25 cellular contexts compared by ENCODE assay signal in the genomic region with DNA sequence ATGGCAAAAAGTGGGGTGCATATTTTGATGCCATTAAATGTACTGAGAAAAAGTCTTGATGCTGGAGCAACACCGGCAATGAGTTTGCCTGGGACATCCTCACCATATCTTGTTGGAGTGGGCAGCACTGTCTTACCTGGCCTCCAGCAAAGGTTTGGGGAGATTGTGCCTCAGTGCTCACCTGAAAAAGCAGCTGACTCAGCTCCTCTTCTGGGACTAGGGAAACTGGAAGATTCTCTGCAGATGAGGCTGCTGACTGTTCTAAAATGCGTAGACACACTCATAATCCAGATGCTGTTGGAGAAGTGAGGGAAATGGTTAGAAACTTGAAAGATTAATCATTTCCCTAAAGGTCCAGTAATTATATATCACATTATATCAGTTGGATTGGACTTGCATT.
DNase-seq lines count a peak whose midpoint lies in the region; ATAC-seq, FAIRE-seq and TF ChIP-seq lines count a peak whose summit lies in the region.
"Had no signal": no experiment of that assay in that cellular context is flagged by ENCODE, and none has a peak within 500 bp of the region (broad histone marks: within the 10 kb centered on the region; RNA-seq: fewer than 3 reads in every experiment).

No MANE protein-coding gene starts in this region.

- no peaks in the 10 kb centered on the region for H3K4me1 ChIP-seq in HepG2 (ENCODE audit: insufficient read depth, low read length)
- H3K4me1 ChIP-seq in right lobe of liver: no peaks in the 10 kb centered on the region
- no peaks in the 10 kb centered on the region for H3K4me1 ChIP-seq in H1 (replicated peaks in 1 of 4; ENCODE audit: control insufficient read depth in 3 of 4, insufficient read depth in 4 of 4, low read length in 3 of 4)
- H3K4me1 ChIP-seq: BE2C, BLaER1 had no signal

- in situ Hi-C loops in HepG2 (cut with HindIII; ENCODE audit: extremely low pct_ligation_motif_present, low pct_unique_long_range_greater_than_20kb): no loop called here

- no peak for TF ChIP-seq CTCF in HepG2 (CRISPR knock-in tag; IDR thresholded peaks at IDR 0.05)
- TF ChIP-seq CTCF in right lobe of liver (IDR thresholded peaks at IDR 0.05): no peak
- TF ChIP-seq CTCF in H1 (IDR thresholded peaks at IDR 0.05; ENCODE audit: control extremely low read depth in 1 of 3, insufficient read depth in 1 of 3, low read depth in 1 of 3, low read length in 3 of 3): no peak
- no peak for TF ChIP-seq CTCF in osteocyte (IDR thresholded peaks at IDR 0.05)

- H3K9ac ChIP-seq in HepG2 (ENCODE audit: insufficient read depth, low read depth, low read length): no peak overlapping the region
- H3K9ac ChIP-seq in H1 (replicated peaks in 1 of 4; ENCODE audit: extremely low read depth in 1 of 4, low read depth in 3 of 4, low read length in 3 of 4): no peak overlapping the region
- H3K9ac ChIP-seq: BLaER1 had no signal

- TF ChIP-seq RAD21 in HepG2 (CRISPR knock-in tag; IDR thresholded peaks at IDR 0.05) (no peak), H1 (IDR thresholded peaks at IDR 0.05 in 1 of 2, conservative IDR thresholded peaks at IDR 0.05 in 1 of 2; ENCODE audit: low read depth in 2 of 2, low read length in 2 of 2) (no peak)

- H2BK15ac ChIP-seq in H1 (ENCODE audit: low read length): peak overlapping the region; percentile 46; the same call in 1 of the 2 replicates

- H3K36me3 ChIP-seq in HepG2 (replicated peaks in 1 of 2; ENCODE audit: control insufficient read depth in 1 of 2, insufficient read depth in 2 of 2, low read length in 2 of 2) (no peaks in the 10 kb centered on the region), right lobe of liver (no peaks in the 10 kb centered on the region), H1 (ENCODE audit: control insufficient read depth in 2 of 4, insufficient read depth in 4 of 4, low read length in 3 of 4) (no peaks in the 10 kb centered on the region)
- H3K36me3 ChIP-seq: BE2C, BLaER1 had no signal

- no peak overlapping the region for H3K4me3 Mint-ChIP-seq in osteocyte (ENCODE audit: unreplicated experiment)
- H3K4me3 Mint-ChIP-seq: CD14-positive monocyte; CD4-positive, alpha-beta memory T cell; CD4-positive, CD25-positive, alpha-beta regulatory T cell; CD8-positive, alpha-beta memory T cell had no signal

- H3K27ac Mint-ChIP-seq in osteocyte (ENCODE audit: unreplicated experiment): no peak overlapping the region
- H3K27ac Mint-ChIP-seq: CD14-positive monocyte; CD4-positive, alpha-beta memory T cell; CD4-positive, CD25-positive, alpha-beta regulatory T cell; CD8-positive, alpha-beta memory T cell had no signal

- H3K79me2 ChIP-seq in HepG2 (ENCODE audit: insufficient read depth, low read length) (no peaks in the 10 kb centered on the region), H1 (ENCODE audit: control insufficient read depth in 1 of 2, insufficient read depth in 2 of 2, low read length in 2 of 2) (no peaks in the 10 kb centered on the region)

- no peak overlapping the region for H4K5ac ChIP-seq in H1 (ENCODE audit: insufficient read length, low read depth, low read length)

- intact Hi-C loops in HepG2 (cut with micrococcal nuclease; ENCODE audit: unreplicated experiment) (no loop called here), right lobe of liver (cut with DNase I) (no loop called here)

- FAIRE-seq in HepG2 (lab: Jason Lieb, UNC) (no peak), H1 (lab: Jason Lieb, UNC) (no peak)
- FAIRE-seq: GM12878, GM12892, GM18507 had no signal

- WGBS in HepG2 (ENCODE audit: low lambda C conversion rate): 6% methylated on average over 2 of the region's 2 CpGs
- 83% methylated on average over 2 of the region's 2 CpGs for WGBS in right lobe of liver (ENCODE audit: insufficient coverage, low coverage, low lambda C conversion rate, missing lambda C conversion rate)
- 89% methylated on average over 2 of the region's 2 CpGs; no CpG with 5 or more reads in 1 of the 2 experiments for WGBS in H1 (ENCODE audit: extremely low coverage in 1 of 2, insufficient coverage in 1 of 2, insufficient read length in 1 of 2, insufficient replicate concordance in 2 of 2, low coverage in 1 of 2, low lambda C conversion rate in 2 of 2, missing lambda C conversion rate in 1 of 2), 2 experiments

- no peak overlapping the region for H3K4ac ChIP-seq in H1 (replicated peaks; ENCODE audit: insufficient read length, low read depth, low read length)

- H2BK5ac ChIP-seq in H1 (ENCODE audit: low read depth, low read length): no peak overlapping the region

- TF ChIP-seq EP300 in HepG2 (IDR thresholded peaks at IDR 0.05; ENCODE audit: low read depth in 2 of 2, low read length in 2 of 2) (no peak), HepG2 (CRISPR knock-in tag; IDR thresholded peaks at IDR 0.05; ENCODE audit: borderline replicate concordance) (no peak), H1 (IDR thresholded peaks at IDR 0.05; ENCODE audit: borderline replicate concordance in 1 of 2, low read depth in 2 of 2, low read length in 2 of 2) (no peak)

- H3K4me2 ChIP-seq in HepG2 (ENCODE audit: low read depth, low read length): no peak overlapping the region
- no peak overlapping the region for H3K4me2 ChIP-seq in H1 (ENCODE audit: insufficient read depth in 1 of 2, low read depth in 2 of 2, low read length in 2 of 2)
- H3K4me2 ChIP-seq: BLaER1 had no signal

- H3K79me1 ChIP-seq in H1 (ENCODE audit: low read depth, low read length): no peaks in the 10 kb centered on the region

- no peaks in the 10 kb centered on the region for H4K20me1 ChIP-seq in HepG2 (ENCODE audit: insufficient read depth, low read length)
- H4K20me1 ChIP-seq in H1 (replicated peaks in 1 of 2; ENCODE audit: control insufficient read depth in 1 of 2, insufficient read depth in 2 of 2, low read length in 2 of 2): no peaks in the 10 kb centered on the region
- H4K20me1 ChIP-seq: BLaER1 had no signal

- no peaks in the 10 kb centered on the region for H3K23me2 ChIP-seq in H1 (ENCODE audit: low read depth, low read length)

- no peak for ATAC-seq in HepG2
- no peak for ATAC-seq in right lobe of liver
- ATAC-seq: GM12878 had no signal

- no peak overlapping the region for H2AFZ ChIP-seq in HepG2 (ENCODE audit: low read length)
- H2AFZ ChIP-seq in H1 (ENCODE audit: low read length): no peak overlapping the region

- no TSS peak for BruUV-seq in HepG2 (replicated peaks; lab: Mats Ljungman, UMichigan)

- no peak overlapping the region for H3K18ac ChIP-seq in H1 (ENCODE audit: extremely low read depth, low read length)

- no peaks in the 10 kb centered on the region for H3K36me3 Mint-ChIP-seq in osteocyte (ENCODE audit: unreplicated experiment)
- H3K36me3 Mint-ChIP-seq: CD14-positive monocyte; CD4-positive, alpha-beta memory T cell; CD4-positive, CD25-positive, alpha-beta regulatory T cell; CD8-positive, alpha-beta memory T cell had no signal

- CTCF ChIA-PET in HepG2 (lab: Yijun Ruan, JAX; ENCODE audit: low intra/inter-chr PET ratio, low total read pairs): no interaction called here
- CTCF ChIA-PET in H1 (lab: Charles Lee; ENCODE audit: partially characterized antibody): no interaction called here

- peaks cover 74% of the 10 kb centered on the region for H3K9me3 ChIP-seq in HepG2 (ENCODE audit: low read length)
- H3K9me3 ChIP-seq in right lobe of liver: no peaks in the 10 kb centered on the region
- H3K9me3 ChIP-seq in H1 (ENCODE audit: insufficient read depth in 2 of 2, low read depth in 1 of 2, low read length in 1 of 2): no peaks in the 10 kb centered on the region
- H3K9me3 ChIP-seq: BE2C had no signal

- H4K91ac ChIP-seq in H1 (replicated peaks; ENCODE audit: insufficient read length, low read length): no peak overlapping the region

- no peak overlapping the region for H3K56ac ChIP-seq in H1 (replicated peaks; ENCODE audit: insufficient read length, low read depth, low read length)

- H4K8ac ChIP-seq in H1 (ENCODE audit: extremely low read depth, insufficient read depth, low read length): no peak overlapping the region

- no peak overlapping the region for H2BK120ac ChIP-seq in H1 (replicated peaks; ENCODE audit: low read depth, low read length)

- no peak overlapping the region for H3K23ac ChIP-seq in H1 (ENCODE audit: insufficient read length)

- H3K27ac ChIP-seq in HepG2 (ENCODE audit: extremely low read length, insufficient read depth, low read length) (no peak overlapping the region), right lobe of liver (no peak overlapping the region), H1 (ENCODE audit: low read depth, low read length) (no peak overlapping the region)
- H3K27ac ChIP-seq: 22Rv1, BLaER1 had no signal

- H3K27me3 ChIP-seq in HepG2 (ENCODE audit: control insufficient read depth in 1 of 2, insufficient read depth in 2 of 2, low read length in 2 of 2) (no peaks in the 10 kb centered on the region), right lobe of liver (no peaks in the 10 kb centered on the region), H1 (replicated peaks in 1 of 4; ENCODE audit: control insufficient read depth in 3 of 4, extremely low read depth in 1 of 4, insufficient read depth in 3 of 4, low read length in 3 of 4) (no peaks in the 10 kb centered on the region)
- H3K27me3 ChIP-seq: BE2C, BLaER1 had no signal

- no peak overlapping the region for H2BK12ac ChIP-seq in H1 (ENCODE audit: low read depth, low read length)

- TF ChIP-seq POLR2A in HepG2 (IDR thresholded peaks at IDR 0.05; ENCODE audit: insufficient read depth in 1 of 2, low read depth in 2 of 2, low read length in 2 of 2): no peak
- TF ChIP-seq POLR2A in right lobe of liver (IDR thresholded peaks at IDR 0.05): no peak
- no peak for TF ChIP-seq POLR2A in H1 (IDR thresholded peaks at IDR 0.05; ENCODE audit: control extremely low read depth in 1 of 2, low read depth in 2 of 2, low read length in 2 of 2)

- H3K4me1 Mint-ChIP-seq in osteocyte (ENCODE audit: unreplicated experiment): no peaks in the 10 kb centered on the region
- H3K4me1 Mint-ChIP-seq: CD14-positive monocyte; CD4-positive, alpha-beta memory T cell; CD4-positive, CD25-positive, alpha-beta regulatory T cell; CD8-positive, alpha-beta memory T cell had no signal

- H2AK5ac ChIP-seq in H1 (ENCODE audit: low read depth, low read length): no peak overlapping the region

- peaks cover 39% of the 10 kb centered on the region for H3K9me3 Mint-ChIP-seq in osteocyte (ENCODE audit: unreplicated experiment)

- no peaks in the 10 kb centered on the region for H3K27me3 Mint-ChIP-seq in osteocyte (ENCODE audit: unreplicated experiment)
- H3K27me3 Mint-ChIP-seq: CD4-positive, alpha-beta memory T cell; CD4-positive, CD25-positive, alpha-beta regulatory T cell; CD8-positive, alpha-beta memory T cell had no signal

- POLR2A ChIA-PET in HepG2 (lab: Yijun Ruan, JAX) (no interaction called here), H1 (lab: Charles Lee; ENCODE audit: partially characterized antibody) (no interaction called here)

- DNase-seq in HepG2 (ENCODE audit: low spot score) (no peak), right lobe of liver (no peak), H1 (ENCODE audit: low read depth in 1 of 2, low spot score in 2 of 2) (no peak), osteocyte (ENCODE audit: extremely low spot score, unreplicated experiment) (no peak), GOT3 (lab: John Stamatoyannopoulos, UW) (no peak)
- DNase-seq: ACHN; BE2C; C1 segment of cervical spinal cord; CD4-positive, alpha-beta memory T cell; CD4-positive, CD25-positive, alpha-beta regulatory T cell; CD8-positive, alpha-beta memory T cell; COR-L47; DMS 273 treated with DMSO at 0.1 percent for 48 hours; DMS153; DMS53; DMS79; DND-41; EL; GDM1 had no signal

- H3K4me3 ChIP-seq in HepG2 (replicated peaks in 1 of 3; ENCODE audit: insufficient read depth in 1 of 3, low read depth in 2 of 3, low read length in 3 of 3): no peak overlapping the region
- no peak overlapping the region for H3K4me3 ChIP-seq in right lobe of liver
- H3K4me3 ChIP-seq in H1 (ENCODE audit: extremely low read depth in 1 of 4, insufficient read depth in 2 of 4, low read depth in 3 of 4, low read length in 4 of 4): no peak overlapping the region
- H3K4me3 ChIP-seq: BLaER1, GM12878 had no signal

- H2BK20ac ChIP-seq in H1 (ENCODE audit: low read length): no peak overlapping the region

- no peak overlapping the region for H3K14ac ChIP-seq in H1 (ENCODE audit: insufficient read length)

Comparison
In these comparisons a context has a peak if more than half of its experiments do, and no peak if none do; other contexts are left out.
1. Of the 41 proteins assayed by ChIP-seq in both HepG2 and H1: peak only in HepG2: MAFK; only in H1: none; in both: none; in neither: 40.